24 cellular contexts compared by ENCODE assay signal in genomic region chr9:87197349-87198130, GRCh38.
DNase-seq lines count a peak whose midpoint lies in the region; ATAC-seq and TF ChIP-seq lines count a peak whose summit lies in the region.
"Had no signal": no experiment of that assay in that cellular context is flagged by ENCODE, and none has a peak within 500 bp of the region (broad histone marks: within the 10 kb centered on the region; RNA-seq: fewer than 3 reads in every experiment).

No MANE protein-coding gene starts in this region.

- H3K79me1 ChIP-seq in trophoblast cell (ENCODE audit: low read length): no peaks in the 10 kb centered on the region

- no peak overlapping the region for H2AFZ ChIP-seq in trophoblast cell (ENCODE audit: insufficient read depth, low read length, poor library complexity)

- H4K12ac ChIP-seq in trophoblast cell (ENCODE audit: low read depth, low read length): no peak overlapping the region

- H2AK5ac ChIP-seq in trophoblast cell (ENCODE audit: low read length): no peak overlapping the region

- TF ChIP-seq CTCF in heart left ventricle (IDR thresholded peaks at IDR 0.05) (no peak), foreskin keratinocyte (conservative IDR thresholded peaks at IDR 0.05) (no peak), thoracic aorta (IDR thresholded peaks at IDR 0.05) (no peak)

- no peak overlapping the region for H3K14ac ChIP-seq in trophoblast cell (ENCODE audit: low read length)

- H2BK120ac ChIP-seq in trophoblast cell (ENCODE audit: insufficient read depth, low read length, poor library complexity): no peak overlapping the region

- DNase-seq in Right ventricle myocardium inferior (ENCODE audit: missing footprints) (no peak), heart left ventricle (no peak), foreskin keratinocyte (peak in 1 of 2 donors; percentile 42), trophoblast cell (no peak), thoracic aorta (ENCODE audit: low spot score) (no peak), mucosa of gallbladder (ENCODE audit: low spot score) (no peak), NCI-H82 (lab: John Stamatoyannopoulos, UW) (no peak)
- DNase-seq: 8988T; Caco-2; CD4-positive, alpha-beta memory T cell; DND-41; H7; Karpas-422; MM.1S; NCI-H1092; NCI-H1436; NCI-H1930; NCI-H226; NCI-H510A treated with DMSO at 0.1 percent for 48 hours; NCI-H748 treated with DMSO at 0.1 percent for 48 hours; NK-92 treated with Interleukin-12 subunit alpha and Interleukin-12 subunit beta, amount 100 ng/mL, for 24 hours had no signal

- no peaks in the 10 kb centered on the region for H3K36me3 ChIP-seq in heart left ventricle
- no peaks in the 10 kb centered on the region for H3K36me3 ChIP-seq in trophoblast cell (ENCODE audit: control insufficient read depth in 1 of 2, insufficient read depth in 2 of 2, low read length in 2 of 2)
- H3K36me3 ChIP-seq in thoracic aorta: no peaks in the 10 kb centered on the region
- H3K36me3 ChIP-seq: BLaER1 treated with 17β-estradiol and CSF1 and Interleukin-3, amounts not matched to agents 10 nM and 100 nM had no signal

- ATAC-seq in Right ventricle myocardium inferior (peak; percentile 31), heart left ventricle (no peak), foreskin keratinocyte (peak; percentile 42), thoracic aorta (ENCODE audit: insufficient number of reproducible peaks, low FRiP score, low read depth) (no peak), HG03354 (IDR thresholded peaks at IDR 0.05; ENCODE audit: poor library complexity, severe bottlenecking, unreplicated experiment) (no peak)
- ATAC-seq: Panc1 had no signal

- H3K23ac ChIP-seq in trophoblast cell (ENCODE audit: low read length): no peak overlapping the region

- no peaks in the 10 kb centered on the region for H3K79me2 ChIP-seq in trophoblast cell (ENCODE audit: control insufficient read depth, insufficient read depth, low read length, poor library complexity)

- H2BK5ac ChIP-seq in trophoblast cell (ENCODE audit: low read depth, low read length, poor library complexity): peak overlapping the region; percentile 44

- H3K4me1 ChIP-seq in heart left ventricle (no peaks in the 10 kb centered on the region), foreskin keratinocyte (peaks cover 31% of the 10 kb centered on the region), trophoblast cell (ENCODE audit: control insufficient read depth in 1 of 2, insufficient read depth in 2 of 2, low read length in 2 of 2) (peaks cover 0 to 2% of the 10 kb centered on the region in 2 experiments), thoracic aorta (ENCODE audit: control insufficient read depth in 1 of 2, low read depth in 2 of 2) (peaks cover 18 to 51% of the 10 kb centered on the region in 2 donors)
- H3K4me1 ChIP-seq: Caco-2 had no signal

- no peak overlapping the region for H3K4ac ChIP-seq in trophoblast cell (ENCODE audit: low read depth, low read length)

- no peak overlapping the region for H3K4me3 ChIP-seq in heart left ventricle
- no peak overlapping the region for H3K4me3 ChIP-seq in trophoblast cell (ENCODE audit: low read depth, low read length)
- H3K4me3 ChIP-seq in thoracic aorta: peak overlapping the region; percentile 33
- H3K4me3 ChIP-seq: BLaER1 treated with 17β-estradiol and CSF1 and Interleukin-3, amounts not matched to agents 10 nM and 100 nM had no signal

- no peak for TF ChIP-seq POLR2A in heart left ventricle (IDR thresholded peaks at IDR 0.05)

- intact Hi-C loops in Right ventricle myocardium inferior (cut with DNase I) (no loop called here), heart left ventricle (cut with DNase I) (no loop called here)

- H3K27ac ChIP-seq in heart left ventricle (no peak overlapping the region), foreskin keratinocyte (peak overlapping the region; percentile 27), trophoblast cell (ENCODE audit: low read depth, low read length) (no peak overlapping the region), thoracic aorta (peak overlapping the region; percentile 54 to 59)
- H3K27ac ChIP-seq: BLaER1 treated with 17β-estradiol and CSF1 and Interleukin-3, amounts not matched to agents 10 nM and 100 nM had no signal

- no peak overlapping the region for H4K91ac ChIP-seq in trophoblast cell (ENCODE audit: low read depth, low read length)

- no peak overlapping the region for H3K4me2 ChIP-seq in trophoblast cell (ENCODE audit: low read length)

- peaks cover 0 to 23% (median 0%) of the 10 kb centered on the region in 9 donors for H3K27me3 ChIP-seq in heart left ventricle
- no peaks in the 10 kb centered on the region for H3K27me3 ChIP-seq in foreskin keratinocyte
- no peaks in the 10 kb centered on the region for H3K27me3 ChIP-seq in trophoblast cell (ENCODE audit: insufficient read depth, low read length)
- no peaks in the 10 kb centered on the region for H3K27me3 ChIP-seq in thoracic aorta (replicated peaks; ENCODE audit: insufficient read depth)

- 89 to 94% (median 92%) methylated on average over 8 to 10 of the region's 10 CpGs for WGBS in heart left ventricle, 4 donors
- no CpG with 5 or more reads among the region's 10 CpGs for WGBS in trophoblast cell (ENCODE audit: extremely low coverage, insufficient coverage, insufficient read length)

- H3K9me3 ChIP-seq in heart left ventricle (no peaks in the 10 kb centered on the region), trophoblast cell (ENCODE audit: insufficient read depth, low read depth, low read length) (no peaks in the 10 kb centered on the region), thoracic aorta (no peaks in the 10 kb centered on the region)
- H3K9me3 ChIP-seq: BLaER1 treated with 17β-estradiol and CSF1 and Interleukin-3, amounts not matched to agents 10 nM and 100 nM; Caco-2 had no signal

- no peak overlapping the region for H3K9ac ChIP-seq in trophoblast cell (ENCODE audit: low read length)
- H3K9ac ChIP-seq: BLaER1 treated with 17β-estradiol and CSF1 and Interleukin-3, amounts not matched to agents 10 nM and 100 nM had no signal

- no peak overlapping the region for H3K18ac ChIP-seq in trophoblast cell (ENCODE audit: low read length)

- H2BK12ac ChIP-seq in trophoblast cell (ENCODE audit: low read length): no peak overlapping the region

- no peak overlapping the region for H4K8ac ChIP-seq in trophoblast cell (ENCODE audit: low read depth, low read length)

Comparison
In these comparisons a context has a peak if more than half of its experiments do, and no peak if none do; other contexts are left out.
1. ATAC-seq: peak in Right ventricle myocardium inferior (single experiment) and foreskin keratinocyte (single experiment); none in heart left ventricle (0 of 4), thoracic aorta (single experiment) and HG03354 (single experiment).
2. H3K27ac ChIP-seq: peak in foreskin keratinocyte (single experiment) and thoracic aorta (2 of 2); none in heart left ventricle (0 of 12) and trophoblast cell (single experiment).